Comparison of ENCODE assay signal across 8 cellular contexts in genomic region chr18:3595282-3596273, GRCh38.
DNase-seq lines count a peak whose midpoint lies in the region; ATAC-seq and TF ChIP-seq lines count a peak whose summit lies in the region.

No MANE protein-coding gene starts in this region.

- peaks cover 0 to 46% of the 10 kb centered on the region in 2 donors for H3K4me1 ChIP-seq in right atrium auricular region

- ATAC-seq in HG03575 (IDR thresholded peaks at IDR 0.05; ENCODE audit: extremely low read depth, insufficient number of reproducible peaks, low FRiP score, unreplicated experiment) = peak; percentile 48

- peak overlapping the region; percentile 96 to 97 for H3K27ac ChIP-seq in right atrium auricular region

- H3K36me3 ChIP-seq in right atrium auricular region = no peaks in the 10 kb centered on the region

- H3K27me3 ChIP-seq in right atrium auricular region = no peaks in the 10 kb centered on the region

- peak; percentile 99 for DNase-seq in DMS53 (lab: John Stamatoyannopoulos, UW)
- DNase-seq in GM20000 (ENCODE audit: low spot score) = peak; percentile 36
- DNase-seq in OCI-M2 (lab: John Stamatoyannopoulos, UW; ENCODE audit: unreplicated experiment) = peak; percentile 31
- DNase-seq in amniotic stem cell (lab: John Stamatoyannopoulos, UW) = peak; percentile 63
- peak; percentile 85 for DNase-seq in right atrium auricular region (ENCODE audit: low spot score)
- peak; percentile 99 for DNase-seq in retinal pigment epithelial cell (ENCODE audit: low read depth)
- no peak for DNase-seq in midbrain (lab: John Stamatoyannopoulos, UW)

- no peaks in the 10 kb centered on the region for H3K9me3 ChIP-seq in right atrium auricular region

- TF ChIP-seq CTCF in GM20000 (IDR thresholded peaks at IDR 0.05; ENCODE audit: extremely low read depth, missing control alignments) (no peak), right atrium auricular region (IDR thresholded peaks at IDR 0.05) (no peak), retinal pigment epithelial cell (conservative IDR thresholded peaks at IDR 0.05; ENCODE audit: low read depth, low read length) (no peak)

- H3K4me3 ChIP-seq in right atrium auricular region (peak overlapping the region; percentile 42 to 54), retinal pigment epithelial cell (ENCODE audit: low read length) (peak overlapping the region; percentile 67)
